ENCODE assay signal across 1 cellular context in genomic region chr19:39074942-39075341, GRCh38.
TF ChIP-seq lines count a peak whose summit lies in the region.

No MANE protein-coding gene starts in this region.

TF ChIP-seq in A549, 52 proteins besides CTCF, POLR2A, EP300 and RAD21:
- TF ChIP-seq HEYL (CRISPR knock-in tag; IDR thresholded peaks at IDR 0.05) (no peak), RFX5 (IDR thresholded peaks at IDR 0.05) (no peak), KDM1A (IDR thresholded peaks at IDR 0.05; ENCODE audit: low read depth) (no peak)
